Comparison of ENCODE assay signal across 1 cellular context in genomic region chr17:78360371-78361226, GRCh38.
TF ChIP-seq lines count a peak whose summit lies in the region.

No MANE protein-coding gene starts in this region.

TF ChIP-seq in HepG2, 621 proteins besides CTCF, POLR2A, EP300 and RAD21 (continued from another document and continues in another):
- TF ChIP-seq ZBTB40 (IDR thresholded peaks at IDR 0.05) (no peak), ZBTB40 (CRISPR knock-in tag; IDR thresholded peaks at IDR 0.05) (peak; percentile 79; the same call in 1 of the 2 replicates), ZNF263 (CRISPR knock-in tag; IDR thresholded peaks at IDR 0.05) (peak; percentile 67; the same call in 1 of the 2 replicates), ZNF207 (IDR thresholded peaks at IDR 0.05; ENCODE audit: borderline replicate concordance) (no peak), GATAD1 (CRISPR knock-in tag; IDR thresholded peaks at IDR 0.05) (peak; percentile 43; the same call in 1 of the 2 replicates), MAX (IDR thresholded peaks at IDR 0.05) (peak; percentile 66), ZNF382 (CRISPR knock-in tag; IDR thresholded peaks at IDR 0.05; ENCODE audit: borderline replicate concordance) (no peak), AHR (CRISPR knock-in tag; IDR thresholded peaks at IDR 0.05) (peak; percentile 53; the same call in 1 of the 2 replicates), ZNF136 (CRISPR knock-in tag; IDR thresholded peaks at IDR 0.05; ENCODE audit: low read depth) (no peak), ZNF772 (CRISPR knock-in tag; IDR thresholded peaks at IDR 0.05) (peak; percentile 63; the same call in 1 of the 2 replicates), SRSF9 (IDR thresholded peaks at IDR 0.05; ENCODE audit: borderline replicate concordance, insufficient read depth, low read depth, low read length, poor library complexity, severe bottlenecking) (no peak), ZNF468 (CRISPR knock-in tag; IDR thresholded peaks at IDR 0.05) (no peak), MXD1 (CRISPR knock-in tag; IDR thresholded peaks at IDR 0.05) (peak; percentile 45; the same call in 1 of the 2 replicates), AKAP8 (CRISPR knock-in tag; IDR thresholded peaks at IDR 0.05) (no peak), ZNF737 (CRISPR knock-in tag; IDR thresholded peaks at IDR 0.05; ENCODE audit: borderline replicate concordance) (no peak), RCOR2 (CRISPR knock-in tag; IDR thresholded peaks at IDR 0.05) (no peak), HNF4G (IDR thresholded peaks at IDR 0.05; ENCODE audit: borderline replicate concordance, low read depth, low read length) (no peak; the same call in 1 of the 2 replicates), HNF4G (CRISPR knock-in tag; IDR thresholded peaks at IDR 0.05; ENCODE audit: borderline replicate concordance, low read depth) (peak; percentile 71; the same call in 1 of the 2 replicates), ZNF670 (CRISPR knock-in tag; IDR thresholded peaks at IDR 0.05; ENCODE audit: borderline replicate concordance) (no peak), KMT2A (CRISPR knock-in tag; IDR thresholded peaks at IDR 0.05) (0 out of 2 replicates have a peak, but pooled peaks have one; percentile 37), CEBPB (IDR thresholded peaks at IDR 0.05; ENCODE audit: borderline replicate concordance, low read depth, low read length) (no peak), ZFX (CRISPR knock-in tag; IDR thresholded peaks at IDR 0.05; ENCODE audit: low read depth) (peak; percentile 67), PHB2 (IDR thresholded peaks at IDR 0.05; ENCODE audit: partially characterized antibody) (no peak), NFATC3 (CRISPR knock-in tag; IDR thresholded peaks at IDR 0.05) (no peak), ZNF619 (CRISPR knock-in tag; IDR thresholded peaks at IDR 0.05) (peak; percentile 29; the same call in 1 of the 2 replicates), ZNF841 (CRISPR knock-in tag; IDR thresholded peaks at IDR 0.05; ENCODE audit: borderline replicate concordance) (no peak), ZNF83 (CRISPR knock-in tag; IDR thresholded peaks at IDR 0.05; ENCODE audit: borderline replicate concordance) (no peak), ETV5 (CRISPR knock-in tag; IDR thresholded peaks at IDR 0.05; ENCODE audit: borderline replicate concordance) (peak; percentile 33; the same call in 1 of the 2 replicates), STAT6 (CRISPR knock-in tag; IDR thresholded peaks at IDR 0.05; ENCODE audit: borderline replicate concordance) (no peak), ZNF616 (CRISPR knock-in tag; IDR thresholded peaks at IDR 0.05; ENCODE audit: low read depth) (no peak), ATF7-NPFF (CRISPR knock-in tag; IDR thresholded peaks at IDR 0.05; ENCODE audit: low read depth) (peak; percentile 49; the same call in 1 of the 2 replicates), CCDC6 (CRISPR knock-in tag; IDR thresholded peaks at IDR 0.05) (no peak), ESRRA (CRISPR knock-in tag; IDR thresholded peaks at IDR 0.05; ENCODE audit: low read depth) (0 out of 2 replicates have a peak, but pooled peaks have one; percentile 21), MNT (IDR thresholded peaks at IDR 0.05) (no peak), HNF4A (CRISPR knock-in tag; IDR thresholded peaks at IDR 0.05) (peak; percentile 22; the same call in 1 of the 2 replicates), YEATS2 (CRISPR knock-in tag; IDR thresholded peaks at IDR 0.05; ENCODE audit: borderline replicate concordance) (peak; percentile 58; the same call in 1 of the 2 replicates)
- TF ChIP-seq, protein P1, sequence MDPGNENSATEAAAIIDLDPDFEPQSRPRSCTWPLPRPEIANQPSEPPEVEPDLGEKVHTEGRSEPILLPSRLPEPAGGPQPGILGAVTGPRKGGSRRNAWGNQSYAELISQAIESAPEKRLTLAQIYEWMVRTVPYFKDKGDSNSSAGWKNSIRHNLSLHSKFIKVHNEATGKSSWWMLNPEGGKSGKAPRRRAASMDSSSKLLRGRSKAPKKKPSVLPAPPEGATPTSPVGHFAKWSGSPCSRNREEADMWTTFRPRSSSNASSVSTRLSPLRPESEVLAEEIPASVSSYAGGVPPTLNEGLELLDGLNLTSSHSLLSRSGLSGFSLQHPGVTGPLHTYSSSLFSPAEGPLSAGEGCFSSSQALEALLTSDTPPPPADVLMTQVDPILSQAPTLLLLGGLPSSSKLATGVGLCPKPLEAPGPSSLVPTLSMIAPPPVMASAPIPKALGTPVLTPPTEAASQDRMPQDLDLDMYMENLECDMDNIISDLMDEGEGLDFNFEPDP (CRISPR knock-in tag; conservative IDR thresholded peaks at IDR 0.05), result no peak
- TF ChIP-seq, protein P2, sequence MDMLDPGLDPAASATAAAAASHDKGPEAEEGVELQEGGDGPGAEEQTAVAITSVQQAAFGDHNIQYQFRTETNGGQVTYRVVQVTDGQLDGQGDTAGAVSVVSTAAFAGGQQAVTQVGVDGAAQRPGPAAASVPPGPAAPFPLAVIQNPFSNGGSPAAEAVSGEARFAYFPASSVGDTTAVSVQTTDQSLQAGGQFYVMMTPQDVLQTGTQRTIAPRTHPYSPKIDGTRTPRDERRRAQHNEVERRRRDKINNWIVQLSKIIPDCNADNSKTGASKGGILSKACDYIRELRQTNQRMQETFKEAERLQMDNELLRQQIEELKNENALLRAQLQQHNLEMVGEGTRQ (IDR thresholded peaks at IDR 0.05; ENCODE audit: low read depth, low read length), result no peak
- TF ChIP-seq, protein P2 (CRISPR knock-in tag; IDR thresholded peaks at IDR 0.05; ENCODE audit: borderline replicate concordance), result no peak
